In genomic region chr18:23260932-23261590, GRCh38 we compare ENCODE assay signal across 12 cellular contexts.
DNase-seq lines count a peak whose midpoint lies in the region; ATAC-seq, FAIRE-seq and TF ChIP-seq lines count a peak whose summit lies in the region.
"Had no signal": no experiment of that assay in that cellular context is flagged by ENCODE, and none has a peak within 500 bp of the region (broad histone marks: within the 10 kb centered on the region; RNA-seq: fewer than 3 reads in every experiment).

No MANE protein-coding gene starts in this region.

- peak overlapping the region; percentile 81 for H3K9ac ChIP-seq in Loucy (ENCODE audit: low read depth, low read length, poor library complexity, severe bottlenecking)
- peak overlapping the region; percentile 12 for H3K9ac ChIP-seq in endothelial cell of umbilical vein (replicated peaks; ENCODE audit: extremely low read depth, insufficient read depth, low read length)

- no peak for TF ChIP-seq CTCF in Caco-2 (IDR thresholded peaks at IDR 0.05; ENCODE audit: insufficient read depth in 1 of 2, low read depth in 1 of 2, low read length in 1 of 2, severe bottlenecking in 1 of 2, unreplicated experiment in 1 of 2)
- no peak for TF ChIP-seq CTCF in Loucy (conservative IDR thresholded peaks at IDR 0.05; ENCODE audit: low read length)
- no peak for TF ChIP-seq CTCF in endothelial cell of umbilical vein (IDR thresholded peaks at IDR 0.05; ENCODE audit: extremely low read depth in 1 of 2, insufficient read depth in 1 of 2, low read depth in 1 of 2, low read length in 2 of 2)
- TF ChIP-seq CTCF in omental fat pad (IDR thresholded peaks at IDR 0.05) = no peak
- TF ChIP-seq CTCF in adrenal gland (IDR thresholded peaks at IDR 0.05) = no peak

- H2AFZ ChIP-seq in Loucy (ENCODE audit: low read length) (no peak overlapping the region), endothelial cell of umbilical vein (ENCODE audit: low read depth, low read length) (no peak overlapping the region)

- TF ChIP-seq POLR2A in endothelial cell of umbilical vein (IDR thresholded peaks at IDR 0.05; ENCODE audit: low read depth, low read length) (no peak), adrenal gland (IDR thresholded peaks at IDR 0.05) (no peak)

- H3K9me3 Mint-ChIP-seq in Caco-2 (ENCODE audit: unreplicated experiment) = no peaks in the 10 kb centered on the region
- H3K9me3 Mint-ChIP-seq: activated T-cell treated with anti-CD3 and anti-CD28 coated beads, Interleukin-2, amount 50 U/mL, for 24 hours; natural killer cell treated with Interleukin-12 subunit alpha and Interleukin-12 subunit beta and Interleukin-15 and Interleukin-18, amount 100 ng/mL, for 72 hours had no signal

- H3K4me1 Mint-ChIP-seq in Caco-2 (ENCODE audit: low read depth, unreplicated experiment) = peaks cover 9% of the 10 kb centered on the region

- no peak for FAIRE-seq in endothelial cell of umbilical vein (lab: Jason Lieb, UNC)

- peaks cover 16% of the 10 kb centered on the region; the same call in 1 of the 2 replicates for H3F3A ChIP-seq in Loucy (ENCODE audit: low read depth)

- H3K27ac ChIP-seq in endothelial cell of umbilical vein (ENCODE audit: insufficient read depth, low read depth, low read length) = peak overlapping the region; percentile 87
- peak overlapping the region in 2 of 5 donors; percentile 79 to 89 for H3K27ac ChIP-seq in adrenal gland

- H3K79me2 ChIP-seq in Loucy (ENCODE audit: insufficient read depth, low read length) (no peaks in the 10 kb centered on the region), endothelial cell of umbilical vein (ENCODE audit: control insufficient read depth, insufficient read depth, low read length) (no peaks in the 10 kb centered on the region)

- no peaks in the 10 kb centered on the region for H4K20me1 ChIP-seq in Loucy (ENCODE audit: insufficient read depth, low read length, poor library complexity, severe bottlenecking)
- no peaks in the 10 kb centered on the region for H4K20me1 ChIP-seq in endothelial cell of umbilical vein (replicated peaks; ENCODE audit: control insufficient read depth, extremely low read depth, insufficient read depth, low read length)

- CTCF ChIA-PET in Caco-2 (lab: Charles Lee) (interaction anchor here (0.6 kb wide), 1 partner anchor 23 kb away, joined by 3 read pairs; no protein-coding TSS in a partner anchor), endothelial cell of umbilical vein (lab: Charles Lee) (interaction anchor here (1.1 to 5.3 kb wide), 10 partner anchors 12 to 151 kb away, joined by 3 to 57 read pairs (median 12); no protein-coding TSS in a partner anchor)

- H3K27ac Mint-ChIP-seq in Caco-2 (ENCODE audit: unreplicated experiment) = peak overlapping the region; percentile 95

- H3K4me1 ChIP-seq in Caco-2 (peaks cover 18% of the 10 kb centered on the region), Loucy (ENCODE audit: insufficient read depth, low read length, poor library complexity, severe bottlenecking) (peaks cover 72% of the 10 kb centered on the region), endothelial cell of umbilical vein (ENCODE audit: control insufficient read depth, extremely low read depth, insufficient read depth, low read length) (peaks cover 36% of the 10 kb centered on the region), adrenal gland (replicated peaks in 1 of 2) (peaks cover 0 to 24% of the 10 kb centered on the region in 2 donors)

- DNase-seq in Caco-2 (no peak), endothelial cell of umbilical vein (ENCODE audit: low read depth, low spot score) (no peak), omental fat pad (ENCODE audit: low spot score) (no peak), COR-L47 (lab: John Stamatoyannopoulos, UW) (no peak), KBM-7 (no peak), adrenal gland (no peak), 8988T (no peak)
- DNase-seq: CD4-positive, alpha-beta memory T cell had no signal

- H3K36me3 ChIP-seq in Caco-2 (ENCODE audit: control insufficient read depth, insufficient read depth, low read length) (no peaks in the 10 kb centered on the region), Loucy (ENCODE audit: insufficient read depth, low read length) (peaks cover 12% of the 10 kb centered on the region; the same call in 1 of the 2 replicates), endothelial cell of umbilical vein (ENCODE audit: control insufficient read depth in 2 of 2, extremely low read depth in 1 of 2, insufficient read depth in 2 of 2, low read length in 2 of 2) (peaks cover 0 to 8% of the 10 kb centered on the region in 2 experiments), adrenal gland (replicated peaks in 1 of 2) (peaks cover 0 to 3% of the 10 kb centered on the region in 2 donors)
- H3K36me3 ChIP-seq: esophagus muscularis mucosa had no signal

- dilution Hi-C loops in endothelial cell of umbilical vein (cut with MboI; ENCODE audit: extremely low pct_ligation_motif_present, low sequenced_read_pairs) = no loop called here

- H3K4me3 ChIP-seq in Caco-2 (ENCODE audit: low read depth, low read length) (no peak overlapping the region), Loucy (ENCODE audit: low read length, poor library complexity, severe bottlenecking) (peak overlapping the region; percentile 67), endothelial cell of umbilical vein (replicated peaks in 1 of 3; ENCODE audit: insufficient read depth in 1 of 3, low read depth in 1 of 3, low read length in 3 of 3) (no peak overlapping the region), adrenal gland (no peak overlapping the region)

- H3K9me2 ChIP-seq in Loucy (replicated peaks; ENCODE audit: low read depth, low read length) = no peaks in the 10 kb centered on the region

- no peaks in the 10 kb centered on the region for H3K9me3 ChIP-seq in Caco-2
- no peaks in the 10 kb centered on the region for H3K9me3 ChIP-seq in Loucy (ENCODE audit: insufficient read depth, low read depth, low read length)
- no peaks in the 10 kb centered on the region for H3K9me3 ChIP-seq in endothelial cell of umbilical vein (replicated peaks; ENCODE audit: control insufficient read depth, insufficient read depth, low read length)
- H3K9me3 ChIP-seq in adrenal gland (replicated peaks in 1 of 3) = no peaks in the 10 kb centered on the region
- H3K9me3 ChIP-seq: esophagus muscularis mucosa had no signal

- WGBS in adrenal gland, 4 donors = 70 to 82% (median 75%) methylated on average over 6 to 7 of the region's 7 CpGs

- H3K27me3 Mint-ChIP-seq in Caco-2 (ENCODE audit: insufficient read depth, unreplicated experiment) = no peaks in the 10 kb centered on the region
- H3K27me3 Mint-ChIP-seq: activated T-cell treated with anti-CD3 and anti-CD28 coated beads, Interleukin-2, amount 50 U/mL, for 24 hours had no signal

- no peak overlapping the region for H3K4me3 Mint-ChIP-seq in Caco-2 (ENCODE audit: unreplicated experiment)
- H3K4me3 Mint-ChIP-seq: activated T-cell treated with anti-CD3 and anti-CD28 coated beads, Interleukin-2, amount 50 U/mL, for 24 hours had no signal

- H3K4me2 ChIP-seq in Loucy (ENCODE audit: low read depth, low read length, poor library complexity, severe bottlenecking) (peak overlapping the region; percentile 88), endothelial cell of umbilical vein (ENCODE audit: insufficient read depth, low read length) (no peak overlapping the region)

- intact Hi-C loops in Caco-2 (cut with micrococcal nuclease; ENCODE audit: unreplicated experiment) = loop anchor here (5.0 kb wide), 1 partner anchor 96 kb away; no protein-coding TSS in a partner anchor
- intact Hi-C loops in endothelial cell of umbilical vein (cut with micrococcal nuclease) = loop anchor here (1.0 to 2.0 kb wide), 15 partner anchors 7 to 151 kb away; partner anchors contain the start of gene CABLES1
- intact Hi-C loops in adrenal gland (cut with DNase I) = no loop called here

- POLR2A ChIA-PET in Caco-2 (lab: Charles Lee) (interaction anchor here (1.0 kb wide), 1 partner anchor 328 kb away, joined by 3 read pairs; the partner anchor contains the start of gene RBBP8), endothelial cell of umbilical vein (lab: Charles Lee) (interaction anchor here (1.1 to 1.9 kb wide), 3 partner anchors 7 to 24 kb away, joined by 4 to 9 read pairs (median 5); no protein-coding TSS in a partner anchor)

- in situ Hi-C loops in KBM-7 (cut with MboI; ENCODE audit: low pct_unique_long_range_greater_than_20kb, low sequenced_read_pairs) = no loop called here

- H3K9me1 ChIP-seq in endothelial cell of umbilical vein (replicated peaks; ENCODE audit: control insufficient read depth, extremely low read depth, insufficient read depth, low read length) = no peaks in the 10 kb centered on the region

- BruUV-seq in Caco-2 (replicated peaks; lab: Mats Ljungman, UMichigan) = no TSS peak
- no TSS peak for BruUV-seq in endothelial cell of umbilical vein (replicated peaks; lab: Mats Ljungman, UMichigan)

- peak; percentile 4 for ATAC-seq in omental fat pad (ENCODE audit: low FRiP score)

- no peaks in the 10 kb centered on the region for H3K36me3 Mint-ChIP-seq in Caco-2 (ENCODE audit: insufficient read depth, unreplicated experiment)
- H3K36me3 Mint-ChIP-seq: CD4-positive, alpha-beta memory T cell; natural killer cell treated with Interleukin-12 subunit alpha and Interleukin-12 subunit beta and Interleukin-15 and Interleukin-18, amount 100 ng/mL, for 72 hours had no signal

- H3K27me3 ChIP-seq in Caco-2 (replicated peaks; ENCODE audit: control insufficient read depth, insufficient read depth, low read length) (no peaks in the 10 kb centered on the region), Loucy (ENCODE audit: insufficient read depth, low read length, poor library complexity, severe bottlenecking) (no peaks in the 10 kb centered on the region), endothelial cell of umbilical vein (ENCODE audit: control insufficient read depth in 2 of 2, insufficient read depth in 2 of 2, low read length in 2 of 2) (no peaks in the 10 kb centered on the region), adrenal gland (no peaks in the 10 kb centered on the region)
- H3K27me3 ChIP-seq: esophagus muscularis mucosa had no signal

TF ChIP-seq in endothelial cell of umbilical vein, 7 proteins besides CTCF, POLR2A, EP300 and RAD21:
- TF ChIP-seq MAX (IDR thresholded peaks at IDR 0.05; ENCODE audit: insufficient read depth, insufficient read length) = no peak
- no peak for TF ChIP-seq POLR2AphosphoS5 (IDR thresholded peaks at IDR 0.05; ENCODE audit: insufficient read depth, low read depth, low read length)
- no peak for TF ChIP-seq GATA2 (IDR thresholded peaks at IDR 0.05; ENCODE audit: insufficient read depth, insufficient read length, low read depth, low read length)
- no peak for TF ChIP-seq JUN (IDR thresholded peaks at IDR 0.05; ENCODE audit: borderline replicate concordance, insufficient read depth, insufficient read length, low read depth)
- TF ChIP-seq MYC (IDR thresholded peaks at IDR 0.05; ENCODE audit: low read depth, low read length) = no peak
- TF ChIP-seq EZH2 (IDR thresholded peaks at IDR 0.05; ENCODE audit: borderline replicate concordance, low read depth, low read length, severe bottlenecking) = no peak
- no peak for TF ChIP-seq FOS (IDR thresholded peaks at IDR 0.05; ENCODE audit: borderline replicate concordance, insufficient read depth, low read length)

Comparison
In these comparisons a context has a peak if more than half of its experiments do, and no peak if none do; other contexts are left out.
1. intact Hi-C loops: an anchor here in Caco-2 (5.0 kb wide) and endothelial cell of umbilical vein (1.0 to 2.0 kb wide); none called in adrenal gland.